6 cellular contexts compared by ENCODE assay signal in genomic region chr2:99153921-99154604, GRCh38. TPM values are rescaled to one million over a fixed set of nuclear protein-coding genes. Genes with fewer than 3 reads are reported as not detected.
DNase-seq lines count a peak whose midpoint lies in the region; ATAC-seq, FAIRE-seq and TF ChIP-seq lines count a peak whose summit lies in the region.

No MANE protein-coding gene starts in this region.

- POLR2A ChIA-PET in naive thymus-derived CD4-positive, alpha-beta T cell (lab: Charles Lee): interaction anchor here (1.0 to 5.7 kb wide), 7 partner anchors 12 to 383 kb away, joined by 4 to 101 read pairs (median 5); partner anchors contain the start of genes C2orf15, EIF5B, MITD1 and MRPL30

- in situ Hi-C loops in astrocyte of the spinal cord (cut with HindIII; ENCODE audit: low sequenced_read_pairs): no loop called here

- peaks cover 4 to 16% (median 5%) of the 10 kb centered on the region in 3 experiments for H3K36me3 ChIP-seq in naive thymus-derived CD4-positive, alpha-beta T cell (ENCODE audit: control insufficient read depth in 2 of 3, insufficient read depth in 3 of 3, low read length in 3 of 3)

- intact Hi-C loops in naive thymus-derived CD4-positive, alpha-beta T cell (cut with micrococcal nuclease): loop anchor here (1.0 to 10.0 kb wide), 8 partner anchors 13 to 1489 kb away; partner anchors contain the start of genes C2orf15 (in 2 of the 2), ACTR1B (in 1 of the 2), C2orf92 (in 1 of the 2) and COA5 (in 1 of the 2)

- H3K27me3 Mint-ChIP-seq in naive thymus-derived CD4-positive, alpha-beta T cell: no peaks in the 10 kb centered on the region

- CTCF ChIA-PET in naive thymus-derived CD4-positive, alpha-beta T cell (lab: Charles Lee): interaction anchor here (0.6 kb wide), 1 partner anchor 232 kb away, joined by 8 read pairs; no protein-coding TSS in a partner anchor

- ATAC-seq in naive thymus-derived CD4-positive, alpha-beta T cell: no peak
- ATAC-seq in HG02798 (IDR thresholded peaks at IDR 0.05; ENCODE audit: poor library complexity, unreplicated experiment) (no peak), GM18867 (IDR thresholded peaks at IDR 0.05; ENCODE audit: unreplicated experiment) (no peak)

- H3K4me1 ChIP-seq in naive thymus-derived CD4-positive, alpha-beta T cell (ENCODE audit: control insufficient read depth in 2 of 2, insufficient read depth in 2 of 2, low read length in 2 of 2): peaks cover 15 to 18% of the 10 kb centered on the region in 2 donors

- no peaks in the 10 kb centered on the region for H3K27me3 ChIP-seq in naive thymus-derived CD4-positive, alpha-beta T cell (ENCODE audit: control insufficient read depth in 2 of 2, insufficient read depth in 2 of 2, low read length in 2 of 2)

- peak overlapping the region in 2 of 9 donors; percentile 96 to 97 for H3K27ac Mint-ChIP-seq in naive thymus-derived CD4-positive, alpha-beta T cell

- H3K4me3 ChIP-seq in astrocyte of the spinal cord (ENCODE audit: low read depth, low read length): peak overlapping the region; percentile 82
- H3K4me3 ChIP-seq in naive thymus-derived CD4-positive, alpha-beta T cell (ENCODE audit: low read length): peak overlapping the region; percentile 83

- H3K9me3 Mint-ChIP-seq in naive thymus-derived CD4-positive, alpha-beta T cell: no peaks in the 10 kb centered on the region

- no peaks in the 10 kb centered on the region for H3K9me3 ChIP-seq in naive thymus-derived CD4-positive, alpha-beta T cell (ENCODE audit: control insufficient read depth in 2 of 3, low read length in 3 of 3)

- H3K36me3 Mint-ChIP-seq in naive thymus-derived CD4-positive, alpha-beta T cell: peaks cover 12 to 24% (median 19%) of the 10 kb centered on the region in 5 donors

- TF ChIP-seq POLR2A in H54 (IDR thresholded peaks at IDR 0.05; ENCODE audit: low read depth, low read length): no peak

- peaks cover 25 to 49% (median 33%) of the 10 kb centered on the region in 7 donors for H3K4me1 Mint-ChIP-seq in naive thymus-derived CD4-positive, alpha-beta T cell

- H3K4me3 Mint-ChIP-seq in naive thymus-derived CD4-positive, alpha-beta T cell: peak overlapping the region in 1 of 10 donors; percentile 93

- H3K27ac ChIP-seq in naive thymus-derived CD4-positive, alpha-beta T cell (ENCODE audit: low read depth, low read length): peak overlapping the region; percentile 92

- peak; percentile 43 for FAIRE-seq in H54 (lab: Jason Lieb, UNC)

- TF ChIP-seq CTCF in astrocyte of the spinal cord (IDR thresholded peaks at IDR 0.05; ENCODE audit: low read depth, low read length): no peak

- DNase-seq in H54 (ENCODE audit: insufficient read length, low spot score): no peak
- DNase-seq in astrocyte of the spinal cord (ENCODE audit: low read depth, low spot score): peak; percentile 4
- DNase-seq in naive thymus-derived CD4-positive, alpha-beta T cell: no peak
- no peak for DNase-seq in OCI-M2 (lab: John Stamatoyannopoulos, UW; ENCODE audit: unreplicated experiment)

RNA-seq across cellular contexts. Expression of gene TSGA10, which starts 0.7 kb away (rescaled TPM):
- 10 to 100 TPM in 3 of 5 experiments, 1 to 10 TPM in 2; 3.5 to 31.7 (median 12.6) TPM for total RNA-seq in naive thymus-derived CD4-positive, alpha-beta T cell
- 10 to 100 TPM; 18.6 to 29.5 TPM for polyA plus RNA-seq in naive thymus-derived CD4-positive, alpha-beta T cell

RNA-seq across cellular contexts. Expression of gene LIPT1, which starts 0.7 kb away (rescaled TPM):
- total RNA-seq in naive thymus-derived CD4-positive, alpha-beta T cell: 10 to 100 TPM in 4 of 5 experiments, 1 to 10 TPM in 1; 7.7 to 24.1 (median 15.9) TPM
- polyA plus RNA-seq in naive thymus-derived CD4-positive, alpha-beta T cell: 10 to 100 TPM; 21.2 to 28.6 TPM

RNA-seq across cellular contexts. Expression of gene C2orf15, which starts 12.6 kb away (rescaled TPM):
- 1 to 10 TPM in 4 of 5 experiments, under 1 TPM in 1; 0.48 to 3.8 (median 3.1) TPM for total RNA-seq in naive thymus-derived CD4-positive, alpha-beta T cell
- 1 to 10 TPM; 7.2 to 7.8 TPM for polyA plus RNA-seq in naive thymus-derived CD4-positive, alpha-beta T cell

RNA-seq across cellular contexts. Expression of gene MITD1, which starts 26.8 kb away (rescaled TPM):
- total RNA-seq in naive thymus-derived CD4-positive, alpha-beta T cell: 10 to 100 TPM; 26.8 to 80.5 (median 73.8) TPM
- 10 to 100 TPM; 44.6 to 52.2 TPM for polyA plus RNA-seq in naive thymus-derived CD4-positive, alpha-beta T cell

RNA-seq across cellular contexts. Expression of gene MRPL30, which starts 26.9 kb away (rescaled TPM):
- total RNA-seq in naive thymus-derived CD4-positive, alpha-beta T cell: 10 to 100 TPM; 16.1 to 26.0 (median 21.9) TPM
- 10 to 100 TPM; 19.3 to 20.5 TPM for polyA plus RNA-seq in naive thymus-derived CD4-positive, alpha-beta T cell
